ENCODE assay signal across 9 cellular contexts in genomic region chr12:66196806-66197205, GRCh38. TPM values are rescaled to one million over a fixed set of nuclear protein-coding genes. Genes with fewer than 3 reads are reported as not detected.
DNase-seq lines count a peak whose midpoint lies in the region; ATAC-seq and TF ChIP-seq lines count a peak whose summit lies in the region.
"Had no signal": no experiment of that assay in that cellular context is flagged by ENCODE, and none has a peak within 500 bp of the region (broad histone marks: within the 10 kb centered on the region; RNA-seq: fewer than 3 reads in every experiment).

No MANE protein-coding gene starts in this region.

- no peak overlapping the region for H3K27ac ChIP-seq in mammary epithelial cell (ENCODE audit: insufficient read depth, low read depth, low read length)
- H3K27ac ChIP-seq: right lobe of liver had no signal

- H3K27me3 ChIP-seq in mammary epithelial cell (ENCODE audit: insufficient read depth, low read length): no peaks in the 10 kb centered on the region
- H3K27me3 ChIP-seq: right lobe of liver had no signal

- dilution Hi-C loops in mammary epithelial cell (cut with HindIII; ENCODE audit: low sequenced_read_pairs): no loop called here

- no TSS peak for BruUV-seq in mammary epithelial cell (replicated peaks; lab: Mats Ljungman, UMichigan)

- H3K27me3 Mint-ChIP-seq in activated T-helper 1 cell treated with anti-CD3 and anti-CD28 coated beads, Interleukin-12 subunit alpha, Interleukin-12 subunit beta, Interleukin-2, Interleukin-4 antibody, amounts not matched to agents 30 ng/mL and 10 ng/mL and 1 ng/mL, durations not matched to agents 14 hours and 24 hours and 36 hours (ENCODE audit: insufficient read depth): peaks cover 2% of the 10 kb centered on the region

- no peaks in the 10 kb centered on the region for H3K79me2 ChIP-seq in mammary epithelial cell (ENCODE audit: insufficient read depth, low read length)

- no peak for TF ChIP-seq CTCF in mammary epithelial cell (conservative IDR thresholded peaks at IDR 0.05 in 1 of 2, IDR thresholded peaks at IDR 0.05 in 1 of 2; ENCODE audit: extremely low read depth in 1 of 2, insufficient read depth in 1 of 2, low read depth in 1 of 2, low read length in 2 of 2)

- CTCF ChIA-PET in mammary epithelial cell (lab: Charles Lee; ENCODE audit: low non-redundant PET): no interaction called here

- H3K4me1 ChIP-seq in mammary epithelial cell (ENCODE audit: insufficient read depth, low read length): no peaks in the 10 kb centered on the region

- H2AFZ ChIP-seq in mammary epithelial cell (ENCODE audit: low read depth, low read length): no peak overlapping the region

- H4K20me1 ChIP-seq in mammary epithelial cell (ENCODE audit: insufficient read depth, low read length): no peaks in the 10 kb centered on the region

- H3K36me3 ChIP-seq in mammary epithelial cell (ENCODE audit: insufficient read depth, low read length): no peaks in the 10 kb centered on the region
- H3K36me3 ChIP-seq: right lobe of liver had no signal

- intact Hi-C loops in activated T-helper 1 cell treated with anti-CD3 and anti-CD28 coated beads, Interleukin-12 subunit alpha, Interleukin-12 subunit beta, Interleukin-2, Interleukin-4 antibody, amounts not matched to agents 30 ng/mL and 10 ng/mL and 1 ng/mL, durations not matched to agents 14 hours and 24 hours and 36 hours (cut with micrococcal nuclease): loop anchor here (1.0 to 2.0 kb wide), 5 partner anchors 7 to 106 kb away; partner anchors contain the start of genes HELB, IRAK3, LLPH and TMBIM4
- intact Hi-C loops in mammary epithelial cell (cut with micrococcal nuclease): no loop called here

- H3K9me3 Mint-ChIP-seq in activated T-helper 1 cell treated with anti-CD3 and anti-CD28 coated beads, Interleukin-12 subunit alpha, Interleukin-12 subunit beta, Interleukin-2, Interleukin-4 antibody, amounts not matched to agents 30 ng/mL and 10 ng/mL and 1 ng/mL, durations not matched to agents 14 hours and 24 hours and 36 hours: peaks cover 7% of the 10 kb centered on the region

- H3K9me3 ChIP-seq in mammary epithelial cell (replicated peaks; ENCODE audit: insufficient read depth, low read length): peaks cover 3% of the 10 kb centered on the region

- peaks cover 17% of the 10 kb centered on the region for H3K36me3 Mint-ChIP-seq in activated T-helper 1 cell treated with anti-CD3 and anti-CD28 coated beads, Interleukin-12 subunit alpha, Interleukin-12 subunit beta, Interleukin-2, Interleukin-4 antibody, amounts not matched to agents 30 ng/mL and 10 ng/mL and 1 ng/mL, durations not matched to agents 14 hours and 24 hours and 36 hours (ENCODE audit: low read depth)

- WGBS in mammary epithelial cell (ENCODE audit: low coverage, missing lambda C conversion rate): 55% methylated on average over 3 of the region's 3 CpGs

- H3K4me1 Mint-ChIP-seq in activated T-helper 1 cell treated with anti-CD3 and anti-CD28 coated beads, Interleukin-12 subunit alpha, Interleukin-12 subunit beta, Interleukin-2, Interleukin-4 antibody, amounts not matched to agents 30 ng/mL and 10 ng/mL and 1 ng/mL, durations not matched to agents 14 hours and 24 hours and 36 hours (ENCODE audit: low read depth): peaks cover 27% of the 10 kb centered on the region

- in situ Hi-C loops in mammary epithelial cell (cut with MboI; ENCODE audit: low sequenced_read_pairs in 2 of 2): no loop called here

- H3K27ac Mint-ChIP-seq in activated T-helper 1 cell treated with anti-CD3 and anti-CD28 coated beads, Interleukin-12 subunit alpha, Interleukin-12 subunit beta, Interleukin-2, Interleukin-4 antibody, amounts not matched to agents 30 ng/mL and 10 ng/mL and 1 ng/mL, durations not matched to agents 14 hours and 24 hours and 36 hours: peak overlapping the region; percentile 72

- ATAC-seq in GM19324 (IDR thresholded peaks at IDR 0.05; ENCODE audit: low FRiP score, unreplicated experiment): peak; percentile 94
- ATAC-seq in HG02970 (IDR thresholded peaks at IDR 0.05; ENCODE audit: low FRiP score, unreplicated experiment): peak; percentile 60

- DNase-seq in EH (ENCODE audit: low read depth): peak; percentile 26
- no peak for DNase-seq in activated T-helper 1 cell treated with anti-CD3 and anti-CD28 coated beads, Interleukin-12 subunit alpha, Interleukin-12 subunit beta, Interleukin-2, Interleukin-4 antibody, amounts not matched to agents 30 ng/mL and 10 ng/mL and 1 ng/mL, durations not matched to agents 14 hours and 24 hours and 36 hours (ENCODE audit: low spot score)
- DNase-seq in NCI-H1092 treated with DMSO at 0.1 percent for 48 hours (lab: John Stamatoyannopoulos, UW): no peak
- no peak for DNase-seq in SHP77 (lab: John Stamatoyannopoulos, UW)
- no peak for DNase-seq in NCI-H69 (lab: John Stamatoyannopoulos, UW)
- DNase-seq in mammary epithelial cell: no peak
- DNase-seq: right lobe of liver had no signal

- peak overlapping the region; percentile 75 for H3K4me3 Mint-ChIP-seq in activated T-helper 1 cell treated with anti-CD3 and anti-CD28 coated beads, Interleukin-12 subunit alpha, Interleukin-12 subunit beta, Interleukin-2, Interleukin-4 antibody, amounts not matched to agents 30 ng/mL and 10 ng/mL and 1 ng/mL, durations not matched to agents 14 hours and 24 hours and 36 hours

- no peak overlapping the region for H3K9ac ChIP-seq in mammary epithelial cell (ENCODE audit: insufficient read depth, low read length)

- no peak overlapping the region for H3K4me2 ChIP-seq in mammary epithelial cell (ENCODE audit: insufficient read depth, low read depth, low read length)

- H3K4me3 ChIP-seq in mammary epithelial cell (replicated peaks in 1 of 3; ENCODE audit: insufficient read depth in 1 of 3, low read depth in 2 of 3, low read length in 3 of 3): no peak overlapping the region
- H3K4me3 ChIP-seq: right lobe of liver had no signal

RNA-seq across cellular contexts. Expression of gene IRAK3, which starts 7.8 kb away (rescaled TPM):
- total RNA-seq in activated T-helper 1 cell treated with anti-CD3 and anti-CD28 coated beads, Interleukin-12 subunit alpha, Interleukin-12 subunit beta, Interleukin-2, Interleukin-4 antibody, amounts not matched to agents 30 ng/mL and 10 ng/mL and 1 ng/mL, durations not matched to agents 14 hours and 24 hours and 36 hours: 3.2 TPM in 2 replicates
- total RNA-seq in mammary epithelial cell: under 1 TPM; 0.42 to 0.50 TPM
- polyA plus RNA-seq in mammary epithelial cell: 0.10 TPM
- polyA minus RNA-seq in mammary epithelial cell: not detected

RNA-seq across cellular contexts. Expression of gene TMBIM4, which starts 27.0 kb away (rescaled TPM):
- 58.6 and 61.9 TPM in 2 replicates for total RNA-seq in activated T-helper 1 cell treated with anti-CD3 and anti-CD28 coated beads, Interleukin-12 subunit alpha, Interleukin-12 subunit beta, Interleukin-2, Interleukin-4 antibody, amounts not matched to agents 30 ng/mL and 10 ng/mL and 1 ng/mL, durations not matched to agents 14 hours and 24 hours and 36 hours
- 10 to 100 TPM; 57.7 to 76.2 TPM for total RNA-seq in mammary epithelial cell
- polyA plus RNA-seq in mammary epithelial cell: 67.6 TPM
- 12.6 TPM for polyA minus RNA-seq in mammary epithelial cell
